Comparison of ENCODE assay signal across 8 cellular contexts in genomic region chrX:75603833-75604232, GRCh38.
A peak's percentile ranks its signal among the peaks of the same experiment; 100 is the strongest.
DNase-seq lines count a peak whose midpoint lies in the region; ATAC-seq and TF ChIP-seq lines count a peak whose summit lies in the region.

No MANE protein-coding gene starts in this region.

- H4K20me1 ChIP-seq in HCT116 (ENCODE audit: insufficient read depth): no peaks in the 10 kb centered on the region

- RAD21 ChIA-PET in HCT116 (lab: Charles Lee; ENCODE audit: low non-redundant PET in 1 of 2, low total read pairs in 2 of 2, uncharacterized antibody in 2 of 2, unreplicated experiment in 2 of 2): no interaction called here

- no peak overlapping the region for H3K9ac ChIP-seq in HCT116 (ENCODE audit: low read length)

- H3K4me1 ChIP-seq in HCT116 (ENCODE audit: control insufficient read depth in 1 of 2, insufficient read depth in 2 of 2, low read length in 2 of 2): no peaks in the 10 kb centered on the region
- no peaks in the 10 kb centered on the region for H3K4me1 ChIP-seq in Panc1 (ENCODE audit: control insufficient read depth, insufficient read depth, low read length)
- no peaks in the 10 kb centered on the region for H3K4me1 ChIP-seq in sigmoid colon

- POLR2A ChIA-PET in HCT116 (lab: Charles Lee): no interaction called here
- POLR2A ChIA-PET in Panc1 (lab: Charles Lee): no interaction called here

- TF ChIP-seq CTCF in HCT116 (IDR thresholded peaks at IDR 0.05 in 2 of 3, conservative IDR thresholded peaks at IDR 0.05 in 1 of 3; ENCODE audit: borderline replicate concordance in 1 of 3, insufficient read depth in 1 of 3, low read depth in 2 of 3, low read length in 2 of 3): peak in 2 of 3 experiments; percentile 17 to 51; a peak in 2 of 6 replicates
- peak; percentile 57; the same call in 1 of the 2 replicates for TF ChIP-seq CTCF in Panc1 (IDR thresholded peaks at IDR 0.05)
- peak; percentile 5 to 55 (median 40) for TF ChIP-seq CTCF in sigmoid colon (IDR thresholded peaks at IDR 0.05)

- TF ChIP-seq POLR2A in HCT116 (IDR thresholded peaks at IDR 0.05; ENCODE audit: borderline replicate concordance, extremely low read depth, insufficient read depth, insufficient read length) (no peak), sigmoid colon (IDR thresholded peaks at IDR 0.05) (no peak)

- no peak overlapping the region for H3K4me3 ChIP-seq in HCT116 (replicated peaks in 1 of 2; ENCODE audit: low read depth in 1 of 2, low read length in 2 of 2)
- no peak overlapping the region for H3K4me3 ChIP-seq in Panc1 (ENCODE audit: low read depth in 2 of 2, low read length in 2 of 2)
- no peak overlapping the region for H3K4me3 ChIP-seq in sigmoid colon

- H3K27me3 ChIP-seq in HCT116 (ENCODE audit: insufficient read depth, low read length): no peaks in the 10 kb centered on the region
- H3K27me3 ChIP-seq in Panc1 (ENCODE audit: control insufficient read depth, insufficient read depth, low read length): no peaks in the 10 kb centered on the region
- no peaks in the 10 kb centered on the region for H3K27me3 ChIP-seq in sigmoid colon

- in situ Hi-C loops in Panc1 (cut with HindIII; ENCODE audit: low pct_unique_long_range_greater_than_20kb, low sequenced_read_pairs): no loop called here

- DNase-seq in DMS 273 treated with DMSO at 0.1 percent for 48 hours (lab: John Stamatoyannopoulos, UW): peak; percentile 0
- DNase-seq in HCT116 (ENCODE audit: low read depth, low spot score): no peak
- no peak for DNase-seq in Panc1 (ENCODE audit: low read depth, low spot score)
- peak; percentile 14 for DNase-seq in fibroblast of peridontal ligament (ENCODE audit: extremely low read depth)
- DNase-seq in sigmoid colon: no peak
- no peak for DNase-seq in GF-D8 (lab: John Stamatoyannopoulos, UW)
- no peak for DNase-seq in middle frontal gyrus (ENCODE audit: extremely low spot score, low spot score)

- intact Hi-C loops in HCT116 (cut with micrococcal nuclease) (loop anchor here (2.0 to 10.0 kb wide), 3 partner anchors 565 to 1219 kb away; no protein-coding TSS in a partner anchor), Panc1 (cut with micrococcal nuclease; ENCODE audit: unreplicated experiment) (no loop called here), sigmoid colon (cut with DNase I) (no loop called here)

- TF ChIP-seq EP300 in sigmoid colon (IDR thresholded peaks at IDR 0.05): no peak

- H2AFZ ChIP-seq in HCT116 (ENCODE audit: low read depth, low read length, poor library complexity, severe bottlenecking): no peak overlapping the region

- H3K79me2 ChIP-seq in HCT116 (ENCODE audit: insufficient read depth, low read length): no peaks in the 10 kb centered on the region

- no peak for ATAC-seq in HCT116
- no peak for ATAC-seq in Panc1
- ATAC-seq in GM21529 (IDR thresholded peaks at IDR 0.05; ENCODE audit: unreplicated experiment): no peak

- no TSS peak for BruUV-seq in HCT116 (replicated peaks; lab: Mats Ljungman, UMichigan)
- BruUV-seq in Panc1 (replicated peaks; lab: Mats Ljungman, UMichigan): no TSS peak

- H3K9me2 ChIP-seq in HCT116 (ENCODE audit: insufficient read depth): no peaks in the 10 kb centered on the region

- CTCF ChIA-PET in HCT116 (lab: Charles Lee): no interaction called here
- CTCF ChIA-PET in Panc1 (lab: Charles Lee): no interaction called here

- no peaks in the 10 kb centered on the region for H3K36me3 ChIP-seq in HCT116 (ENCODE audit: control insufficient read depth in 1 of 2, insufficient read depth in 2 of 2, low read length in 2 of 2)
- H3K36me3 ChIP-seq in Panc1 (ENCODE audit: control insufficient read depth, insufficient read depth, low read length): no peaks in the 10 kb centered on the region
- H3K36me3 ChIP-seq in sigmoid colon: no peaks in the 10 kb centered on the region

- H3K9me3 ChIP-seq in HCT116 (ENCODE audit: control insufficient read depth in 1 of 2, insufficient read depth in 1 of 2, low read depth in 1 of 2, low read length in 2 of 2) (no peaks in the 10 kb centered on the region), Panc1 (ENCODE audit: control insufficient read depth, insufficient read depth, low read depth, low read length) (no peaks in the 10 kb centered on the region), sigmoid colon (no peaks in the 10 kb centered on the region)

- peak; percentile 51 for TF ChIP-seq RAD21 in HCT116 (IDR thresholded peaks at IDR 0.05; ENCODE audit: low read depth)

- no peak overlapping the region for H3K27ac ChIP-seq in HCT116 (ENCODE audit: low read depth, low read length)
- no peak overlapping the region for H3K27ac ChIP-seq in Panc1 (ENCODE audit: low read length)
- H3K27ac ChIP-seq in sigmoid colon: no peak overlapping the region

- H3K4me2 ChIP-seq in HCT116 (ENCODE audit: low read length): no peak overlapping the region

TF ChIP-seq in HCT116, 20 proteins besides CTCF, POLR2A, EP300 and RAD21:
- no peak for TF ChIP-seq YY1 (IDR thresholded peaks at IDR 0.05; ENCODE audit: extremely low read depth, insufficient replicate concordance, low read depth, low read length)
- no peak for TF ChIP-seq SP1 (IDR thresholded peaks at IDR 0.05; ENCODE audit: low read depth)
- TF ChIP-seq REST (IDR thresholded peaks at IDR 0.05; ENCODE audit: low read depth): no peak

Comparison
In these comparisons a context has a peak if more than half of its experiments do, and no peak if none do; other contexts are left out.
1. DNase-seq: peak in DMS 273 treated with DMSO at 0.1 percent for 48 hours (single experiment) and fibroblast of peridontal ligament (single experiment); none in HCT116 (single experiment), Panc1 (single experiment), sigmoid colon (single experiment), GF-D8 (single experiment) and middle frontal gyrus (single experiment).
2. Peak in every context shown above with its lines, with median percentiles within 50 percentile points of each other: CTCF ChIP-seq.